Comparison of ENCODE assay signal across 29 cellular contexts in the genomic region with DNA sequence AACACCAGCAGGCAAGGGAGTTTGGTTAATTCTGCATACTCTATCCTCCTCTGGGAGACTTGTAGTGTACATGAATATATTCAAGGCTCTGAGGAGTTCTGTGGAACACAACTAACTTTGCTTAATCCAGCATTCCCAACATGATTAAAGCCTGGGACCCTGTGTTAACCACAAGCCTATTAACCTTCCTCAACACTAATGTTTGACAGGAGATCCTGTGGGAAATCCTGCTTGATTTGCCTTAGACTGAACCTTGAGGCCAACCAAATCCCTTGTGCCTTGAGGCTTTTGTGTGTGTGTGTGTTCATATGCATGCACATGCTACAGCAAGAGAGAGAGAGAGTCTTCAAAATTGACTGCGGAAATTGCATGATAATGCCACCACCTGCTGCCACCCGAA.
"Had no signal": no experiment of that assay in that cellular context is flagged by ENCODE, and none has a peak within 500 bp of the region (broad histone marks: within the 10 kb centered on the region; RNA-seq: fewer than 3 reads in every experiment).

No MANE protein-coding gene starts in this region.

- DNase-seq: stimulated activated CD4-positive, alpha-beta T cell treated with anti-CD3 and anti-CD28 coated beads, Interleukin-2, amount 100 ng/mL, for 48 hours; stimulated activated CD4-positive, alpha-beta T cell treated with anti-CD3 and anti-CD28 coated beads, Interleukin-4, amount 100 ng/mL, for 1 hour; stimulated activated CD4-positive, alpha-beta T cell treated with anti-CD3 and anti-CD28 coated beads, Interleukin-4, amount 100 ng/mL, for 24 hours; stimulated activated CD4-positive, alpha-beta T cell treated with anti-CD3 and anti-CD28 coated beads, Interleukin-4, amount 100 ng/mL, for 4 hours; stimulated activated CD8-positive, alpha-beta memory T cell treated with anti-CD3 and anti-CD28 coated beads, Interleukin-4, amount 100 ng/mL, for 48 hours; stimulated activated naive B cell treated with anti-CD40 and anti-IgM and Interleukin-4, amounts not matched to agents 10 μg/mL and 1 μg/mL and 100 μg/mL, for 72 hours; stimulated activated naive CD4-positive, alpha-beta T cell; stimulated activated naive CD4-positive, alpha-beta T cell treated with Interleukin-2 at 50 U/mL for 16 hours; stimulated activated naive CD8-positive, alpha-beta T cell treated with anti-CD3 and anti-CD28 coated beads, Interleukin-15, amount 100 ng/mL, for 72 hours; stimulated activated naive CD8-positive, alpha-beta T cell treated with anti-CD3 and anti-CD28 coated beads, Interleukin-15, Interleukin-2, amounts not matched to agents 100 U/mL and 50 U/mL, for 24 hours; stomach; substantia nigra; testis; thyroid gland; tibial artery; transverse colon; trophoblast cell; upper lobe of left lung; upper lobe of right lung; uterus had no signal

- H3K4me3 ChIP-seq: stomach, suprapubic skin, testis, thoracic aorta, thyroid gland, tibial artery, tibial nerve, transverse colon, upper lobe of left lung, upper lobe of right lung, uterus, vagina had no signal

- FAIRE-seq: urothelium cell line had no signal

- H3K4me1 ChIP-seq: stomach, suprapubic skin, testis, thyroid gland, tibial nerve, transverse colon, upper lobe of left lung, upper lobe of right lung, uterus, vagina had no signal

- H3K4me3 Mint-ChIP-seq: stimulated activated effector memory CD8-positive, alpha-beta T cell treated with anti-CD3 and anti-CD28 coated beads, Interleukin-12 subunit alpha, Interleukin-12 subunit beta, amount 100 ng/mL, for 72 hours; stimulated activated memory B cell treated with anti-CD40 and anti-IgM and Interleukin-4, amounts not matched to agents 10 μg/mL and 1 μg/mL and 100 μg/mL, for 72 hours; stimulated activated naive B cell treated with anti-CD40 and anti-IgM and Interleukin-4, amounts not matched to agents 10 μg/mL and 1 μg/mL and 100 μg/mL, for 72 hours; stimulated activated naive CD8-positive, alpha-beta T cell treated with anti-CD3 and anti-CD28 coated beads, Interleukin-15, amount 100 ng/mL, for 72 hours; stimulated activated naive CD8-positive, alpha-beta T cell treated with anti-CD3 and anti-CD28 coated beads, Interleukin-15, Interleukin-2, amounts not matched to agents 100 ng/mL and 50 ng/mL, for 24 hours; type B pancreatic cell had no signal

- ATAC-seq: stimulated activated effector memory CD8-positive, alpha-beta T cell treated with anti-CD3 and anti-CD28 coated beads, Interleukin-12 subunit alpha, Interleukin-12 subunit beta, amount 100 ng/mL, for 72 hours; stimulated activated memory B cell treated with anti-CD40 and anti-IgM and Interleukin-4, amounts not matched to agents 10 μg/mL and 1 μg/mL and 100 μg/mL, for 72 hours; stimulated activated naive B cell treated with anti-CD40 and anti-IgM and Interleukin-4, amounts not matched to agents 10 μg/mL and 1 μg/mL and 100 μg/mL, for 72 hours; stimulated activated naive CD8-positive, alpha-beta T cell treated with anti-CD3 and anti-CD28 coated beads, Interleukin-15, amount 100 ng/mL, for 72 hours; stimulated activated naive CD8-positive, alpha-beta T cell treated with anti-CD3 and anti-CD28 coated beads, Interleukin-15, Interleukin-2, amounts not matched to agents 100 U/mL and 50 U/mL, for 24 hours; upper lobe of right lung had no signal

- H3K27me3 ChIP-seq: stomach, suprapubic skin, testis, thyroid gland, tibial artery, tibial nerve, transverse colon, upper lobe of left lung, upper lobe of right lung, uterus, vagina had no signal

- H3K9me3 ChIP-seq: suprapubic skin, testis, thoracic aorta, thyroid gland, tibial artery, transverse colon, upper lobe of right lung, uterus had no signal

- H3K27ac Mint-ChIP-seq: stimulated activated effector memory CD8-positive, alpha-beta T cell treated with anti-CD3 and anti-CD28 coated beads, Interleukin-12 subunit alpha, Interleukin-12 subunit beta, amount 100 ng/mL, for 72 hours; stimulated activated memory B cell treated with anti-CD40 and anti-IgM and Interleukin-4, amounts not matched to agents 10 μg/mL and 1 μg/mL and 100 μg/mL, for 72 hours; stimulated activated naive B cell treated with anti-CD40 and anti-IgM and Interleukin-4, amounts not matched to agents 10 μg/mL and 1 μg/mL and 100 μg/mL, for 72 hours; stimulated activated naive CD8-positive, alpha-beta T cell treated with anti-CD3 and anti-CD28 coated beads, Interleukin-15, Interleukin-2, amounts not matched to agents 100 ng/mL and 50 ng/mL, for 24 hours; type B pancreatic cell had no signal

- H3K36me3 Mint-ChIP-seq: stimulated activated effector memory CD8-positive, alpha-beta T cell treated with anti-CD3 and anti-CD28 coated beads, Interleukin-12 subunit alpha, Interleukin-12 subunit beta, amount 100 ng/mL, for 72 hours; stimulated activated memory B cell treated with anti-CD40 and anti-IgM and Interleukin-4, amounts not matched to agents 10 μg/mL and 1 μg/mL and 100 μg/mL, for 72 hours; stimulated activated naive B cell treated with anti-CD40 and anti-IgM and Interleukin-4, amounts not matched to agents 10 μg/mL and 1 μg/mL and 100 μg/mL, for 72 hours; type B pancreatic cell had no signal

- H3K27ac ChIP-seq: stomach, suprapubic skin, testis, thoracic aorta, thyroid gland, tibial artery, tibial nerve, transverse colon, upper lobe of left lung, upper lobe of right lung, uterus, vagina had no signal

- H3K27me3 Mint-ChIP-seq: stimulated activated naive CD8-positive, alpha-beta T cell treated with anti-CD3 and anti-CD28 coated beads, Interleukin-15, amount 100 ng/mL, for 72 hours; stimulated activated naive CD8-positive, alpha-beta T cell treated with anti-CD3 and anti-CD28 coated beads, Interleukin-15, Interleukin-2, amounts not matched to agents 100 ng/mL and 50 ng/mL, for 24 hours had no signal

- H3K4me1 Mint-ChIP-seq: stimulated activated effector memory CD8-positive, alpha-beta T cell treated with anti-CD3 and anti-CD28 coated beads, Interleukin-12 subunit alpha, Interleukin-12 subunit beta, amount 100 ng/mL, for 72 hours; stimulated activated memory B cell treated with anti-CD40 and anti-IgM and Interleukin-4, amounts not matched to agents 10 μg/mL and 1 μg/mL and 100 μg/mL, for 72 hours; stimulated activated naive B cell treated with anti-CD40 and anti-IgM and Interleukin-4, amounts not matched to agents 10 μg/mL and 1 μg/mL and 100 μg/mL, for 72 hours; stimulated activated naive CD8-positive, alpha-beta T cell treated with anti-CD3 and anti-CD28 coated beads, Interleukin-15, amount 100 ng/mL, for 72 hours had no signal

- H3K36me3 ChIP-seq: stomach, suprapubic skin, thoracic aorta, thyroid gland, tibial artery, tibial nerve, transverse colon, upper lobe of left lung, upper lobe of right lung, uterus, vagina had no signal
